19 cellular contexts compared by ENCODE assay signal in the genomic region with DNA sequence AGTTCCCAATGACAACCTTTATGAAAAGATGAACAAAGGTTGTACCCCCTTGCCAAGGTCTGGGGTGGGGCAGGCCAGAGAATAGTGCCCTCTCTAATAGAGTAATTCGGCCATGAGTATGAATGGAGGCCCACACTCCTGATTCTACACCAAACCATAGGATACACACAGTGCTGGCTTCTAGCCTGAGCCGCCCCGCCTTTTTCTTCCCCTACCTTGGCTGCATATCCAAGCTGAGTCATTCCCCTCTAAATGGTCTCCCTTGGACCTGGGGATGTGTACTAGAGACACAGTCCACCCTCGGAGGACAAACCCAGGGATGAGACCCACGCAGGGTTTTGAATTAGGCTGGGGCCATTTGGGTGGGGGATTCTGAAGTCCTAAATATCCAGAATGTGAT.
"Had no signal": no experiment of that assay in that cellular context is flagged by ENCODE, and none has a peak within 500 bp of the region (broad histone marks: within the 10 kb centered on the region; RNA-seq: fewer than 3 reads in every experiment).

No MANE protein-coding gene starts in this region.

- H3K9me3 Mint-ChIP-seq: dendritic cell treated with granulocyte-macrophage colony-stimulating factor and Interleukin-4, amounts not matched to agents 40 ng/mL and 50 ng/mL, for 4 days; effector memory CD8-positive, alpha-beta T cell; immature natural killer cell had no signal

- H3K4me1 Mint-ChIP-seq: immature natural killer cell; naive thymus-derived CD4-positive, alpha-beta T cell had no signal

- DNase-seq: cerebellar nuclear complex; effector memory CD8-positive, alpha-beta T cell; erythroblast; gastrocnemius medialis; immature natural killer cell; left lung; lower lobe of right lung; mesenchymal stem cell; naive thymus-derived CD4-positive, alpha-beta T cell; right cardiac atrium; small intestine; stimulated activated CD4-positive, alpha-beta T cell treated with anti-CD3 and anti-CD28 coated beads, Interleukin-12 subunit alpha, Interleukin-12 subunit beta, amount 100 ng/mL, for 4 hours; stimulated activated naive CD4-positive, alpha-beta T cell; stomach; substantia nigra; transverse colon had no signal

- H3K4me3 ChIP-seq: gastrocnemius medialis, left lung, lower lobe of right lung, stomach, thoracic aorta, transverse colon had no signal

- H3K9me3 ChIP-seq: gastrocnemius medialis, left lung, lower lobe of right lung, neutrophil, stomach, thoracic aorta, transverse colon had no signal

- H3K36me3 ChIP-seq: gastrocnemius medialis, left lung, lower lobe of right lung, stomach, thoracic aorta, transverse colon had no signal

- H3K4me1 ChIP-seq: gastrocnemius medialis, left lung, lower lobe of right lung, stomach, transverse colon had no signal

- H3K4me3 Mint-ChIP-seq: dendritic cell treated with granulocyte-macrophage colony-stimulating factor and Interleukin-4, amounts not matched to agents 40 ng/mL and 50 ng/mL, for 4 days; effector memory CD8-positive, alpha-beta T cell; immature natural killer cell; naive thymus-derived CD4-positive, alpha-beta T cell had no signal

- H3K27ac ChIP-seq: gastrocnemius medialis, left lung, lower lobe of right lung, neutrophil, stomach, thoracic aorta, transverse colon had no signal

- H3K36me3 Mint-ChIP-seq: immature natural killer cell; naive thymus-derived CD4-positive, alpha-beta T cell had no signal

- H3K27ac Mint-ChIP-seq: dendritic cell treated with granulocyte-macrophage colony-stimulating factor and Interleukin-4, amounts not matched to agents 40 ng/mL and 50 ng/mL, for 4 days; effector memory CD8-positive, alpha-beta T cell; naive thymus-derived CD4-positive, alpha-beta T cell had no signal

- H3K27me3 ChIP-seq: gastrocnemius medialis, left lung, neutrophil, stomach, transverse colon had no signal

- H3K27me3 Mint-ChIP-seq: dendritic cell treated with granulocyte-macrophage colony-stimulating factor and Interleukin-4, amounts not matched to agents 40 ng/mL and 50 ng/mL, for 4 days had no signal

- ATAC-seq: effector memory CD8-positive, alpha-beta T cell; gastrocnemius medialis; left lung; lower lobe of right lung; naive thymus-derived CD4-positive, alpha-beta T cell; right cardiac atrium had no signal
